ENCODE assay signal across 21 cellular contexts in the genomic region with DNA sequence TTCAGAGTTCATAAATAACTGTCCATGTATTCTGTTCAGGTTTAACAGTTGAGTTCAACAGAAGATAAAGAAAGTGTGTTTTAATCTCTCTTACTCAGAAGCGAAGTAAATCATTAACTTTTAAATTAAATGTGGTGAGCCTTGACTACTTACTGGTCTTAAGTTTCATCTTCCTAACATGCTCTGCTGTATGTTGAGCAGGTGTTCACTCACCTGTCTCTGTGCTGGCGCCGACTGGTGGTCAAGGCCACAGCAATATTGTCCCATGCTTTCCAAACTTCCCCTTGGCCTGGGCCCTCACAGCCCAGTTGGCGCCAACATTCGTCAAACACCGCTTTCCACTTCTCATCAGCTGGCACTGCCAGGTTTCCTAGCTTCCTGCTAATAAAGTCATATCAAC. TPM values are rescaled to one million over a fixed set of nuclear protein-coding genes. Genes with fewer than 3 reads are reported as not detected.
DNase-seq lines count a peak whose midpoint lies in the region; ATAC-seq and TF ChIP-seq lines count a peak whose summit lies in the region.
"Had no signal": no experiment of that assay in that cellular context is flagged by ENCODE, and none has a peak within 500 bp of the region (broad histone marks: within the 10 kb centered on the region; RNA-seq: fewer than 3 reads in every experiment).

No MANE protein-coding gene starts in this region.

- no peak for TF ChIP-seq POLR2A in Peyer's patch (IDR thresholded peaks at IDR 0.05)

- H3K79me1 ChIP-seq in neuronal stem cell (ENCODE audit: low read depth, low read length), result no peaks in the 10 kb centered on the region

- no peak overlapping the region for H3K4me3 ChIP-seq in Caco-2 (ENCODE audit: low read depth, low read length)
- no peak overlapping the region for H3K4me3 ChIP-seq in Peyer's patch
- no peak overlapping the region for H3K4me3 ChIP-seq in epithelial cell of esophagus (ENCODE audit: low read length)
- H3K4me3 ChIP-seq in mucosa of descending colon, result no peak overlapping the region
- H3K4me3 ChIP-seq in neuronal stem cell (ENCODE audit: low read length in 2 of 2), result no peak overlapping the region
- H3K4me3 ChIP-seq: left ventricle myocardium inferior, uterus had no signal

- H3K9me3 ChIP-seq in Caco-2, result no peaks in the 10 kb centered on the region
- H3K9me3 ChIP-seq in Peyer's patch, result no peaks in the 10 kb centered on the region
- peaks cover 3% of the 10 kb centered on the region for H3K9me3 ChIP-seq in mucosa of descending colon
- peaks cover 0 to 8% of the 10 kb centered on the region in 2 donors for H3K9me3 ChIP-seq in neuronal stem cell (replicated peaks in 1 of 2; ENCODE audit: control insufficient read depth in 2 of 2, insufficient read depth in 1 of 2, low read depth in 1 of 2, low read length in 2 of 2)
- H3K9me3 ChIP-seq: uterus had no signal

- H3K27me3 ChIP-seq in Caco-2 (replicated peaks; ENCODE audit: control insufficient read depth, insufficient read depth, low read length) (no peaks in the 10 kb centered on the region), Peyer's patch (no peaks in the 10 kb centered on the region), neuronal stem cell (ENCODE audit: control insufficient read depth in 3 of 3, insufficient read depth in 3 of 3, low read depth in 1 of 3, low read length in 3 of 3) (no peaks in the 10 kb centered on the region)
- H3K27me3 ChIP-seq: brain microvascular endothelial cell, uterus had no signal

- no peaks in the 10 kb centered on the region for H3K27me3 Mint-ChIP-seq in Caco-2 (ENCODE audit: insufficient read depth, unreplicated experiment)
- H3K27me3 Mint-ChIP-seq: activated CD8-positive, alpha-beta T cell treated with anti-CD3 and anti-CD28 coated beads for 36 hours had no signal

- peaks cover 61% of the 10 kb centered on the region for H3K36me3 Mint-ChIP-seq in Caco-2 (ENCODE audit: insufficient read depth, unreplicated experiment)

- H3K27ac ChIP-seq in Peyer's patch (no peak overlapping the region), neuronal stem cell (replicated peaks; ENCODE audit: low read length) (no peak overlapping the region)
- H3K27ac ChIP-seq: brain microvascular endothelial cell, left ventricle myocardium inferior, uterus had no signal

- intact Hi-C loops in Caco-2 (cut with micrococcal nuclease; ENCODE audit: unreplicated experiment), result loop anchor here (1.0 to 10.0 kb wide), 3 partner anchors 35 to 479 kb away; no protein-coding TSS in a partner anchor
- intact Hi-C loops in mucosa of descending colon (cut with DNase I, micrococcal nuclease), result no loop called here

- POLR2A ChIA-PET in Caco-2 (lab: Charles Lee), result no interaction called here

- H2BK5ac ChIP-seq in neuronal stem cell (ENCODE audit: low read length), result no peak overlapping the region

- H2BK15ac ChIP-seq in neuronal stem cell (ENCODE audit: low read length), result no peak overlapping the region

- peaks cover 8% of the 10 kb centered on the region for H3K4me1 Mint-ChIP-seq in Caco-2 (ENCODE audit: low read depth, unreplicated experiment)
- H3K4me1 Mint-ChIP-seq: CD14-positive monocyte had no signal

- H2BK120ac ChIP-seq in neuronal stem cell (ENCODE audit: low read depth, low read length), result no peak overlapping the region

- no peak overlapping the region for H3K4ac ChIP-seq in neuronal stem cell (ENCODE audit: low read length)

- H4K91ac ChIP-seq in neuronal stem cell (ENCODE audit: low read depth, low read length, poor library complexity), result no peak overlapping the region

- H3K9me3 Mint-ChIP-seq in Caco-2 (ENCODE audit: unreplicated experiment), result no peaks in the 10 kb centered on the region

- no peak overlapping the region for H3K27ac Mint-ChIP-seq in Caco-2 (ENCODE audit: unreplicated experiment)
- H3K27ac Mint-ChIP-seq: activated CD8-positive, alpha-beta T cell treated with anti-CD3 and anti-CD28 coated beads for 36 hours had no signal

- H2BK12ac ChIP-seq in neuronal stem cell (ENCODE audit: low read length), result no peak overlapping the region

- H3K4me1 ChIP-seq in Caco-2 (peaks cover 7% of the 10 kb centered on the region; the same call in 1 of the 2 replicates), Peyer's patch (no peaks in the 10 kb centered on the region), mucosa of descending colon (ENCODE audit: low read depth) (no peaks in the 10 kb centered on the region), neuronal stem cell (ENCODE audit: control insufficient read depth in 2 of 2, insufficient read depth in 1 of 2, low read depth in 1 of 2, low read length in 2 of 2) (no peaks in the 10 kb centered on the region)
- H3K4me1 ChIP-seq: left ventricle myocardium inferior, uterus had no signal

- no peak overlapping the region for H4K8ac ChIP-seq in neuronal stem cell (ENCODE audit: low read depth, low read length)

- H3K36me3 ChIP-seq in Caco-2 (ENCODE audit: control insufficient read depth, insufficient read depth, low read length), result peaks cover 3% of the 10 kb centered on the region; the same call in 1 of the 2 replicates
- H3K36me3 ChIP-seq in Peyer's patch, result peaks cover 0 to 68% (median 0%) of the 10 kb centered on the region in 3 donors
- no peaks in the 10 kb centered on the region for H3K36me3 ChIP-seq in mucosa of descending colon (ENCODE audit: low read depth)
- H3K36me3 ChIP-seq in neuronal stem cell (replicated peaks in 1 of 2; ENCODE audit: control insufficient read depth in 2 of 2, insufficient read depth in 2 of 2, low read length in 2 of 2), result peaks cover 16 to 80% of the 10 kb centered on the region in 2 donors
- H3K36me3 ChIP-seq: uterus had no signal

- ATAC-seq in mucosa of descending colon, result peak; percentile 98
- ATAC-seq in GM18858 (IDR thresholded peaks at IDR 0.05; ENCODE audit: unreplicated experiment), result no peak
- ATAC-seq: activated CD4-positive, CD25-positive, alpha-beta regulatory T cell treated with anti-CD3 and anti-CD28 coated beads, Interleukin-2, amount 50 U/mL, for 24 hours; activated CD8-positive, alpha-beta T cell treated with anti-CD3 and anti-CD28 coated beads for 36 hours had no signal

- no peak overlapping the region for H3K4me3 Mint-ChIP-seq in Caco-2 (ENCODE audit: unreplicated experiment)
- H3K4me3 Mint-ChIP-seq: activated CD8-positive, alpha-beta T cell treated with anti-CD3 and anti-CD28 coated beads for 36 hours; CD14-positive monocyte had no signal

- H2AFZ ChIP-seq in neuronal stem cell (ENCODE audit: low read length), result no peak overlapping the region

- TF ChIP-seq CTCF in Caco-2 (IDR thresholded peaks at IDR 0.05; ENCODE audit: insufficient read depth in 1 of 2, low read depth in 1 of 2, low read length in 1 of 2, severe bottlenecking in 1 of 2, unreplicated experiment in 1 of 2) (peak; percentile 51 to 61), Peyer's patch (IDR thresholded peaks at IDR 0.05) (peak in 3 of 6 experiments; percentile 49 to 60 (median 57)), epithelial cell of esophagus (IDR thresholded peaks at IDR 0.05; ENCODE audit: insufficient read depth, low read depth, low read length, missing control alignments) (peak; percentile 13), mucosa of descending colon (IDR thresholded peaks at IDR 0.05) (no peak)

- CTCF ChIA-PET in Caco-2 (lab: Charles Lee), result no interaction called here

- no peak overlapping the region for H3K18ac ChIP-seq in neuronal stem cell (ENCODE audit: low read length)

- BruUV-seq in Caco-2 (replicated peaks; lab: Mats Ljungman, UMichigan), result no TSS peak

- H3K14ac ChIP-seq in neuronal stem cell (ENCODE audit: low read length), result no peak overlapping the region

- DNase-seq in Caco-2, result peak; percentile 64 to 66
- peak in 2 of 3 donors; percentile 74 to 75 for DNase-seq in Peyer's patch
- no peak for DNase-seq in epithelial cell of esophagus (ENCODE audit: low read depth)
- peak; percentile 71 to 79 (median 78) for DNase-seq in mucosa of descending colon
- no peak for DNase-seq in activated naive CD4-positive, alpha-beta T cell treated with Interleukin-2 at 50 U/mL for 16 hours
- DNase-seq in neuronal stem cell (ENCODE audit: low spot score), result no peak
- no peak for DNase-seq in NOMO-1 (lab: John Stamatoyannopoulos, UW; ENCODE audit: unreplicated experiment in 2 of 2)
- DNase-seq: activated CD8-positive, alpha-beta T cell treated with anti-CD3 and anti-CD28 coated beads for 36 hours; activated effector memory CD4-positive, alpha-beta T cell treated with anti-CD3 and anti-CD28 coated beads, Interleukin-2, amount 50 U/mL, for 16 hours; activated T-cell treated with anti-CD3 and anti-CD28 coated beads for 4 hours; brain microvascular endothelial cell; DMS153; GDM1; left ventricle myocardium inferior; NCI-H2107; substantia nigra; T-helper 9 cell; uterus had no signal

- no CpG with 5 or more reads among the region's 6 CpGs for WGBS in neuronal stem cell (ENCODE audit: extremely low coverage in 2 of 2, insufficient read length in 2 of 2, insufficient replicate concordance in 1 of 2), 2 donors

- no peak overlapping the region for H3K4me2 ChIP-seq in neuronal stem cell (ENCODE audit: insufficient read depth, low read length, poor library complexity, severe bottlenecking)

- H2AK5ac ChIP-seq in neuronal stem cell (ENCODE audit: low read depth, low read length), result no peak overlapping the region

- H3K23ac ChIP-seq in neuronal stem cell (ENCODE audit: low read depth, low read length, poor library complexity), result no peak overlapping the region

- H3K9ac ChIP-seq in neuronal stem cell (ENCODE audit: low read depth, low read length, poor library complexity), result no peak overlapping the region

RNA-seq across cellular contexts. Expression of gene MPP4, which starts 17.0 kb away (rescaled TPM):
- total RNA-seq in Caco-2 (2022) (0.16 and 0.37 TPM in 2 replicates), Peyer's patch (not detected), mucosa of descending colon (under 1 TPM in 1 of 3 donors, not detected in 2; 0.25 TPM)
- polyA plus RNA-seq in neuronal stem cell (2013, experiment 1 of 2), result 0.01 TPM
- polyA plus RNA-seq in neuronal stem cell (2013, experiment 2 of 2), result not detected
- total RNA-seq: activated CD8-positive, alpha-beta T cell treated with anti-CD3 and anti-CD28 coated beads for 36 hours; left ventricle myocardium inferior had no signal
- polyA plus RNA-seq: CD14-positive monocyte had no signal

Comparison
In these comparisons a context has a peak if more than half of its experiments do, and no peak if none do; other contexts are left out.
1. DNase-seq: peak in Caco-2 (2 of 2), Peyer's patch (2 of 3) and mucosa of descending colon (3 of 3); none in epithelial cell of esophagus (single experiment), activated naive CD4-positive, alpha-beta T cell treated with Interleukin-2 at 50 U/mL for 16 hours (single experiment), neuronal stem cell (single experiment) and NOMO-1 (0 of 2).